ENCODE assay signal across 3 cellular contexts in the genomic region with DNA sequence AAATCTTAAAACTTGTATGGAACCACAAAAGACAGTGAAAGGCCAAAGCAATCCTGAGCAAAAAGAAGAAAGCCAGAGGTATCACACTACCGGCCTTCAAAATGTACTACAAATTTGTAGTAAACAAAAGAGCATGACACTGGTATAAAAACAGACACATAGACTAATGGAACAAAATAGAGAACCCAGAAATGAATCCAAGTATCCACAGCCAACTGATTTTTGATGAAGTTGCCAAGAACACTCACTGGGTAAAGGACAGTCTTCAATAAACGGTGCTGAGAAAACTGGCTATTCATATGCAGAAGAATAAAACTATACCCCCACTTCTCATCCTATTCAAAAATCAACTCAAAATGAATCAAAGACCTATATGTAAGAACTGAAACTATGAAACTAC.
"Had no signal": no experiment of that assay in that cellular context is flagged by ENCODE, and none has a peak within 500 bp of the region (broad histone marks: within the 10 kb centered on the region; RNA-seq: fewer than 3 reads in every experiment).

No MANE protein-coding gene starts in this region.

- ATAC-seq: GM12878 had no signal

- H3K4me3 ChIP-seq: GM12878 had no signal

- DNase-seq: GDM1, GF-D8 had no signal
